Comparison of ENCODE assay signal across 19 cellular contexts in the genomic region with DNA sequence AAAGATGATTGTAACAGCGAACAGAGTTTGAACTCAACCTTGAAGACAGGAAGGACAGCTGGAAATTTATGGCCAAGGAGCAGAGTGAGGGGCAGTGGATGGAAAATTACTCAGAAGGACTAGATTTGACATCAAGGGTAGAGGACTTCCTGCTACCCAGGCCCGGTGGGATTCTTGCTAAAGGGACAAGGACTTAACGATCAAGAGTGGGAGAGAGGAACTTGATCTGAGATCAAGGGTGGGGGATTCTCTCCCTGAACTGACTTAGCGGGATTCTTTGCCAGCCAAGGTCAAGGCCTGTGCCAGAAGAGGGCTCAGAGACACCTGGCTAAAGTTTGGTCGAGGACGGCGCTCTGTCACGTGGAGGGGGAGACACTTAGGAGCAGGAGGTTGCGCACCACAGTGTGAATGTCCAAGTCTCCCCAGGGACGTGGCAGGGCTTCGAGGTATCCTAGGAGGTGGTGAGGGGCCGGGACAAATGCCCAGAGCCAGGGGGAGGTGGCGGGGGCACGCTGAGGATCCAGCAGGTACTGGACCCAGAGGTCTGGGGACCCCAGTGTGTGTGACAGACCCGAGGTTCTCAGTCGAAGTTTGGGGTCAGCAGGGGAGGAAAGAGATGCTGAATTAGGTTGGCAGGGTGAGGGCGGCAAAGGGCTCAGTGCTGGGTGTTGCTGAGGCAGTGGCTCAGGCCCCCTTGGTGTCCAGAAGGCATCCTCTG. TPM values are rescaled to one million over a fixed set of nuclear protein-coding genes. Genes with fewer than 3 reads are reported as not detected.
DNase-seq lines count a peak whose midpoint lies in the region; TF ChIP-seq lines count a peak whose summit lies in the region.
"Had no signal": no experiment of that assay in that cellular context is flagged by ENCODE, and none has a peak within 500 bp of the region (broad histone marks: within the 10 kb centered on the region; RNA-seq: fewer than 3 reads in every experiment).

No MANE protein-coding gene starts in this region.

- H2AFZ ChIP-seq in OCI-LY7 (ENCODE audit: low read length) = no peak overlapping the region
- H2AFZ ChIP-seq: GM23338 had no signal

- no peaks in the 10 kb centered on the region; the same call in 1 of the 2 replicates for H4K20me1 ChIP-seq in OCI-LY7 (ENCODE audit: insufficient read depth, low read length)

- whole genome bisulfite sequencing in tibial nerve, 2 donors = 73 to 75% methylated on average over 17 of the region's 17 CpGs

- CTCF ChIA-PET in OCI-LY7 (lab: Charles Lee; ENCODE audit: unreplicated experiment) = no interaction called here

- H3K9ac ChIP-seq in rectal smooth muscle tissue (ENCODE audit: low read length) = no peak overlapping the region

- BruUV-seq in OCI-LY7 (replicated peaks; lab: Mats Ljungman, UMichigan) = no TSS peak

- no peaks in the 10 kb centered on the region for H3K9me2 ChIP-seq in OCI-LY7 (ENCODE audit: insufficient read depth, low read length)

- H3K9me3 ChIP-seq in OCI-LY7 (ENCODE audit: low read length) (no peaks in the 10 kb centered on the region), tibial nerve (no peaks in the 10 kb centered on the region)
- H3K9me3 ChIP-seq: thoracic aorta had no signal

- H3K36me3 Mint-ChIP-seq in brain = no peaks in the 10 kb centered on the region
- H3K36me3 Mint-ChIP-seq: CD8-positive, alpha-beta memory T cell had no signal

- no peak overlapping the region for H3K4me3 Mint-ChIP-seq in brain
- H3K4me3 Mint-ChIP-seq: CD8-positive, alpha-beta memory T cell; central memory CD8-positive, alpha-beta T cell; GM23338; T-helper 17 cell had no signal

- no peak for TF ChIP-seq EP300 in tibial nerve (IDR thresholded peaks at IDR 0.05)

- DNase-seq in H7 (peak; percentile 37), left kidney (ENCODE audit: low read depth, low spot score) (peak; percentile 83), hypothalamus (lab: John Stamatoyannopoulos, UW) (no peak), OCI-LY7 (ENCODE audit: low spot score) (no peak), GDM1 (lab: John Stamatoyannopoulos, UW) (no peak), tibial nerve (ENCODE audit: low spot score in 2 of 2) (no peak)
- DNase-seq: activated CD8-positive, alpha-beta memory T cell treated with anti-CD3 and anti-CD28 coated beads, Interleukin-2, amount 50 U/mL, for 48 hours; KG1; MV-4-11; NCI-H187; PC-3; T-helper 17 cell had no signal

- intact Hi-C loops in OCI-LY7 (cut with micrococcal nuclease; ENCODE audit: unreplicated experiment) = no loop called here

- TF ChIP-seq CTCF in brain (conservative IDR thresholded peaks at IDR 0.05) (no peak), OCI-LY7 (conservative IDR thresholded peaks at IDR 0.05; ENCODE audit: low read length) (no peak), tibial nerve (IDR thresholded peaks at IDR 0.05) (no peak)

- peaks cover 49% of the 10 kb centered on the region for H3K4me1 Mint-ChIP-seq in brain
- H3K4me1 Mint-ChIP-seq: CD8-positive, alpha-beta memory T cell; central memory CD8-positive, alpha-beta T cell; T-helper 17 cell had no signal

- POLR2A ChIA-PET in OCI-LY7 (lab: Charles Lee) = no interaction called here

- H3K36me3 ChIP-seq in H7 (replicated peaks; ENCODE audit: control insufficient read depth, insufficient read depth, low read length) = no peaks in the 10 kb centered on the region
- no peaks in the 10 kb centered on the region for H3K36me3 ChIP-seq in rectal smooth muscle tissue (ENCODE audit: control insufficient read depth, insufficient read depth, low read length)
- H3K36me3 ChIP-seq in OCI-LY7 (ENCODE audit: insufficient read depth, low read length) = no peaks in the 10 kb centered on the region
- H3K36me3 ChIP-seq in tibial nerve = no peaks in the 10 kb centered on the region
- H3K36me3 ChIP-seq: thoracic aorta had no signal

- peak overlapping the region in 3 of 5 experiments; percentile 9 to 83 (median 57) for H3K27ac Mint-ChIP-seq in brain
- H3K27ac Mint-ChIP-seq: GM23338, T-helper 17 cell had no signal

- peaks cover 41% of the 10 kb centered on the region for H3K4me1 ChIP-seq in rectal smooth muscle tissue (ENCODE audit: control insufficient read depth, insufficient read depth, low read length)
- no peaks in the 10 kb centered on the region for H3K4me1 ChIP-seq in OCI-LY7 (ENCODE audit: insufficient read depth, low read length, poor library complexity, severe bottlenecking)
- H3K4me1 ChIP-seq in tibial nerve = peaks cover 0 to 29% (median 0%) of the 10 kb centered on the region in 4 donors

- peaks cover 0 to 9% (median 0%) of the 10 kb centered on the region in 5 experiments for H3K9me3 Mint-ChIP-seq in brain
- H3K9me3 Mint-ChIP-seq: CD8-positive, alpha-beta memory T cell; central memory CD8-positive, alpha-beta T cell; GM23338 had no signal

- no peak for TF ChIP-seq POLR2A in tibial nerve (IDR thresholded peaks at IDR 0.05)

- no peak overlapping the region for H3K4me2 ChIP-seq in OCI-LY7 (ENCODE audit: low read length)
- H3K4me2 ChIP-seq: GM23338 had no signal

- peaks cover 8% of the 10 kb centered on the region for H3K27me3 Mint-ChIP-seq in brain

- peak overlapping the region; percentile 82 for H3K27ac ChIP-seq in rectal smooth muscle tissue (ENCODE audit: low read depth, low read length)
- no peak overlapping the region for H3K27ac ChIP-seq in OCI-LY7 (ENCODE audit: low read depth, low read length, poor library complexity, severe bottlenecking)
- H3K27ac ChIP-seq in tibial nerve = no peak overlapping the region
- H3K27ac ChIP-seq: VCaP had no signal

- no peaks in the 10 kb centered on the region for H3K79me2 ChIP-seq in OCI-LY7 (ENCODE audit: insufficient read depth, low read depth, low read length)

- H3K4me3 ChIP-seq in H7 (ENCODE audit: insufficient read depth, low read depth, low read length) (no peak overlapping the region), rectal smooth muscle tissue (ENCODE audit: low read length) (no peak overlapping the region), OCI-LY7 (ENCODE audit: low read depth, low read length, poor library complexity, severe bottlenecking) (no peak overlapping the region), tibial nerve (no peak overlapping the region)
- H3K4me3 ChIP-seq: GM23338, thoracic aorta had no signal

- H3K27me3 ChIP-seq in H7 (ENCODE audit: control insufficient read depth, insufficient read depth, low read length) (no peaks in the 10 kb centered on the region), rectal smooth muscle tissue (ENCODE audit: control insufficient read depth, insufficient read depth, low read length) (no peaks in the 10 kb centered on the region), tibial nerve (no peaks in the 10 kb centered on the region)

RNA-seq across cellular contexts. Expression of a gene that starts 46.1 kb away (rescaled TPM):
- total RNA-seq in H7 (2014; rRNA removed; shearing (Covaris generic)) = 1.3 and 2.9 TPM in 2 replicates
- polyA plus RNA-seq in brain (ENCODE audit: insufficient read depth, low read depth, low replicate concordance) = 22.9 TPM
- not detected in 2 replicates for total RNA-seq in OCI-LY7 (2014; rRNA removed; shearing (Covaris generic))
- not detected in 2 replicates for total RNA-seq in OCI-LY7 (2022)
- 1 to 10 TPM in 1 of 4 donors, under 1 TPM in 3; 0.22 to 1.0 (median 0.59) TPM for total RNA-seq in tibial nerve
- total RNA-seq: CD8-positive, alpha-beta memory T cell; T-helper 17 cell had no signal
- polyA plus RNA-seq: CD8-positive, alpha-beta memory T cell had no signal

Comparison
In these comparisons a context has a peak if more than half of its experiments do, and no peak if none do; other contexts are left out.
1. DNase-seq: peak in H7 (single experiment) and left kidney (single experiment); none in hypothalamus (0 of 51), OCI-LY7 (single experiment), GDM1 (single experiment) and tibial nerve (0 of 2).